ENCODE assay signal across 12 cellular contexts in the genomic region with DNA sequence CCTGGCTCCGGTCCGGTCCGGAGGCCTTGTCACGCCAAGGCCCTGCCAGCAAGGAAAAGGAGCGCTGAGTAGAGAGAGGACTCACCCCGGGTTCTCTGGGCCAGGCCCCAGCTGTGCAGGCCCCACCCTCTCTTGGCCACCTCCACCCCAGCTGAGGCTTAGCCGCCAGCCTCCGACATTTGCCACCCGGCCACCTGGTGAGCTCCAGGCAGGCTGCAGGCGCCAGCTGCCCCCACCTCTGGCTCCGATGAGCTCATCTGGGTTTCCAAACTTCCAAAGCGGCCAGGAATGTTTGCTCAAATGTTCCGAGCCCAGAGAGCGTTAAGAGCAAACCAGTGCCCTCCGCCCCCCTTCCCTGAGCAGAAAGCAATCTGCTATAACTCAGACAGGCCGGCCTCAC. TPM values are rescaled to one million over a fixed set of nuclear protein-coding genes. Genes with fewer than 3 reads are reported as not detected.
DNase-seq lines count a peak whose midpoint lies in the region; ATAC-seq, FAIRE-seq and TF ChIP-seq lines count a peak whose summit lies in the region.
"Had no signal": no experiment of that assay in that cellular context is flagged by ENCODE, and none has a peak within 500 bp of the region (broad histone marks: within the 10 kb centered on the region; RNA-seq: fewer than 3 reads in every experiment).

No MANE protein-coding gene starts in this region.

- intact Hi-C loops in HepG2 (cut with micrococcal nuclease; ENCODE audit: unreplicated experiment) (no loop called here), thyroid gland (cut with DNase I) (no loop called here)
- intact Hi-C loops in CD8-positive, alpha-beta T cell (cut with DNase I, micrococcal nuclease): no loop called here

- no peaks in the 10 kb centered on the region for H3K27me3 Mint-ChIP-seq in chondrocyte (ENCODE audit: low read depth)
- peaks cover 12% of the 10 kb centered on the region for H3K27me3 Mint-ChIP-seq in CD8-positive, alpha-beta T cell (ENCODE audit: low read depth)

- H3K27me3 ChIP-seq in HepG2 (ENCODE audit: control insufficient read depth in 1 of 2, insufficient read depth in 2 of 2, low read length in 2 of 2) (peaks cover 4 to 60% of the 10 kb centered on the region in 2 experiments), thyroid gland (no peaks in the 10 kb centered on the region)
- H3K27me3 ChIP-seq in CD8-positive, alpha-beta T cell (ENCODE audit: insufficient read depth, low read length): no peaks in the 10 kb centered on the region

- H3K9ac ChIP-seq in HepG2 (ENCODE audit: insufficient read depth, low read depth, low read length): no peak overlapping the region

- no peaks in the 10 kb centered on the region for H3K36me3 Mint-ChIP-seq in chondrocyte (ENCODE audit: low read depth)
- H3K36me3 Mint-ChIP-seq in CD8-positive, alpha-beta T cell: no peaks in the 10 kb centered on the region
- H3K36me3 Mint-ChIP-seq: naive B cell had no signal

- no peaks in the 10 kb centered on the region for H4K20me1 ChIP-seq in HepG2 (ENCODE audit: insufficient read depth, low read length)

- CTCF ChIA-PET in HepG2 (lab: Yijun Ruan, JAX; ENCODE audit: low intra/inter-chr PET ratio, low total read pairs): no interaction called here
- CTCF ChIA-PET in CD8-positive, alpha-beta T cell (lab: Charles Lee): no interaction called here

- H3K4me1 Mint-ChIP-seq in chondrocyte (ENCODE audit: low read depth): peaks cover 36% of the 10 kb centered on the region
- H3K4me1 Mint-ChIP-seq in CD8-positive, alpha-beta T cell (ENCODE audit: low read depth): no peaks in the 10 kb centered on the region
- H3K4me1 Mint-ChIP-seq: naive B cell had no signal

- peak; percentile 12 for TF ChIP-seq CTCF in chondrocyte (IDR thresholded peaks at IDR 0.05)
- no peak for TF ChIP-seq CTCF in HepG2 (CRISPR knock-in tag; IDR thresholded peaks at IDR 0.05)
- TF ChIP-seq CTCF in thyroid gland (IDR thresholded peaks at IDR 0.05): no peak
- no peak for TF ChIP-seq CTCF in CD8-positive, alpha-beta T cell (IDR thresholded peaks at IDR 0.05)

- DNase-seq in NCI-H1417 (lab: John Stamatoyannopoulos, UW) (peak in 2 of 3 experiments; percentile 8 to 30), NCI-H1417 treated with DMSO at 0.1 percent for 48 hours (lab: John Stamatoyannopoulos, UW) (no peak), chondrocyte (ENCODE audit: low spot score) (peak; percentile 93), HepG2 (ENCODE audit: low spot score) (peak; percentile 40), thyroid gland (peak; percentile 41 to 42), occipital lobe (lab: John Stamatoyannopoulos, UW) (no peak)
- no peak for DNase-seq in CD8-positive, alpha-beta T cell
- DNase-seq: 8988T; activated CD8-positive, alpha-beta memory T cell treated with anti-CD3 and anti-CD28 coated beads for 24 hours; effector CD4-positive, alpha-beta T cell; naive B cell had no signal

- in situ Hi-C loops in HepG2 (cut with HindIII; ENCODE audit: extremely low pct_ligation_motif_present, low pct_unique_long_range_greater_than_20kb): loop anchor here (25.0 kb wide), 1 partner anchor 1048 kb away; no protein-coding TSS in a partner anchor

- no peak for TF ChIP-seq RAD21 in HepG2 (CRISPR knock-in tag; IDR thresholded peaks at IDR 0.05)

- TF ChIP-seq POLR2A in HepG2 (IDR thresholded peaks at IDR 0.05; ENCODE audit: insufficient read depth in 1 of 2, low read depth in 2 of 2, low read length in 2 of 2): no peak
- TF ChIP-seq POLR2A in thyroid gland (IDR thresholded peaks at IDR 0.05): no peak

- no TSS peak for BruUV-seq in HepG2 (replicated peaks; lab: Mats Ljungman, UMichigan)

- no peak overlapping the region for H2AFZ ChIP-seq in HepG2 (ENCODE audit: low read length)

- peak overlapping the region; percentile 85 for H3K27ac Mint-ChIP-seq in chondrocyte (ENCODE audit: unreplicated experiment)
- no peak overlapping the region for H3K27ac Mint-ChIP-seq in CD8-positive, alpha-beta T cell

- no peak overlapping the region for H3K4me3 Mint-ChIP-seq in chondrocyte (ENCODE audit: unreplicated experiment)
- H3K4me3 Mint-ChIP-seq in CD8-positive, alpha-beta T cell: no peak overlapping the region
- H3K4me3 Mint-ChIP-seq: naive B cell had no signal

- H3K9me3 Mint-ChIP-seq in chondrocyte (ENCODE audit: low read depth): no peaks in the 10 kb centered on the region
- H3K9me3 Mint-ChIP-seq in CD8-positive, alpha-beta T cell: no peaks in the 10 kb centered on the region

- no peaks in the 10 kb centered on the region for H3K9me3 ChIP-seq in HepG2 (ENCODE audit: low read length)
- H3K9me3 ChIP-seq in thyroid gland: no peaks in the 10 kb centered on the region
- H3K9me3 ChIP-seq in CD8-positive, alpha-beta T cell (ENCODE audit: low read length): no peaks in the 10 kb centered on the region

- H3K79me2 ChIP-seq in HepG2 (ENCODE audit: insufficient read depth, low read length): no peaks in the 10 kb centered on the region

- POLR2A ChIA-PET in HepG2 (lab: Yijun Ruan, JAX): no interaction called here
- POLR2A ChIA-PET in CD8-positive, alpha-beta T cell (lab: Charles Lee): no interaction called here

- H3K27ac ChIP-seq in HepG2 (ENCODE audit: extremely low read length, insufficient read depth, low read length): no peak overlapping the region
- H3K27ac ChIP-seq in thyroid gland: peak overlapping the region in 1 of 3 donors; percentile 56
- no peak overlapping the region for H3K27ac ChIP-seq in CD8-positive, alpha-beta T cell (ENCODE audit: low read depth, low read length)

- TF ChIP-seq EP300 in HepG2 (IDR thresholded peaks at IDR 0.05; ENCODE audit: low read depth in 2 of 2, low read length in 2 of 2) (no peak), HepG2 (CRISPR knock-in tag; IDR thresholded peaks at IDR 0.05; ENCODE audit: borderline replicate concordance) (no peak)

- peak; percentile 65 for ATAC-seq in HepG2
- no peak for ATAC-seq in CD8-positive, alpha-beta T cell
- no peak for ATAC-seq in GM21737 (IDR thresholded peaks at IDR 0.05; ENCODE audit: unreplicated experiment)

- no CpG with 5 or more reads among the region's 16 CpGs for WGBS in HepG2 (ENCODE audit: low lambda C conversion rate)
- WGBS in thyroid gland, 2 donors: 61 to 71% methylated on average over 4 to 10 of the region's 16 CpGs

- peak overlapping the region; percentile 15; the same call in 1 of the 2 replicates for H3K4me2 ChIP-seq in HepG2 (ENCODE audit: low read depth, low read length)

- H3K36me3 ChIP-seq in HepG2 (replicated peaks in 1 of 2; ENCODE audit: control insufficient read depth in 1 of 2, insufficient read depth in 2 of 2, low read length in 2 of 2) (no peaks in the 10 kb centered on the region), thyroid gland (no peaks in the 10 kb centered on the region)
- no peaks in the 10 kb centered on the region for H3K36me3 ChIP-seq in CD8-positive, alpha-beta T cell (ENCODE audit: insufficient read depth, low read length)

- H3K4me1 ChIP-seq in HepG2 (ENCODE audit: insufficient read depth, low read length) (peaks cover 12% of the 10 kb centered on the region), thyroid gland (peaks cover 0 to 12% of the 10 kb centered on the region in 2 donors)
- H3K4me1 ChIP-seq in CD8-positive, alpha-beta T cell (ENCODE audit: insufficient read depth, low read length): no peaks in the 10 kb centered on the region

- H3K4me3 ChIP-seq in HepG2 (replicated peaks in 1 of 3; ENCODE audit: insufficient read depth in 1 of 3, low read depth in 2 of 3, low read length in 3 of 3) (peak overlapping the region in 1 of 3 experiments; percentile 13; a peak in 1 of 6 replicates), thyroid gland (replicated peaks in 1 of 3) (no peak overlapping the region)
- no peak overlapping the region for H3K4me3 ChIP-seq in CD8-positive, alpha-beta T cell (ENCODE audit: low read depth, low read length)

- FAIRE-seq in HepG2 (lab: Jason Lieb, UNC): no peak

RNA-seq across cellular contexts. Expression of a gene that starts 9.0 kb away (rescaled TPM):
- total RNA-seq in chondrocyte: 119 to 156 TPM (median 121 TPM) in 3 replicates
- total RNA-seq in HepG2 (2016; rRNA removed; fragmentation: Illumina TruSeq; extraction: Trizol): not detected in 2 replicates
- not detected in 2 replicates for total RNA-seq in HepG2 (2016; cell fraction: cytosol; rRNA removed; fragmentation: Illumina TruSeq; extraction: Trizol; ENCODE audit: low read depth)
- total RNA-seq in HepG2 (2016; cell fraction: insoluble cytoplasmic fraction; rRNA removed; fragmentation: Illumina TruSeq; extraction: Trizol): 0.02 TPM in 1 of 2 replicates, not detected in the other
- not detected in 2 replicates for total RNA-seq in HepG2 (2016; cell fraction: membrane; rRNA removed; fragmentation: Illumina TruSeq; extraction: Trizol)
- total RNA-seq in HepG2 (2016; cell fraction: nucleus; rRNA removed; fragmentation: Illumina TruSeq; extraction: Trizol): not detected in 2 replicates
- 0.01 and 0.09 TPM in 2 replicates for polyA plus RNA-seq in HepG2 (2011; rRNA removed)
- polyA plus RNA-seq in HepG2 (2011; cell fraction: cytosol; rRNA removed): 0.01 and 0.03 TPM in 2 replicates
- 0.03 and 0.05 TPM in 2 replicates for polyA plus RNA-seq in HepG2 (2011; cell fraction: nucleus; rRNA removed)
- polyA plus RNA-seq in HepG2 (2012): 0.03 and 0.04 TPM in 2 replicates
- not detected in 2 replicates for polyA plus RNA-seq in HepG2 (2016; cell fraction: cytosol; fragmentation: Illumina TruSeq; extraction: Trizol; ENCODE audit: low read depth)
- polyA plus RNA-seq in HepG2 (2016; cell fraction: insoluble cytoplasmic fraction; fragmentation: Illumina TruSeq; extraction: Trizol; ENCODE audit: low read depth): not detected in 2 replicates
- polyA plus RNA-seq in HepG2 (2016; cell fraction: membrane; fragmentation: Illumina TruSeq; extraction: Trizol; ENCODE audit: low read depth): not detected in 2 replicates
- 0.11 TPM in 1 of 2 replicates, not detected in the other for polyA plus RNA-seq in HepG2 (2016; cell fraction: nucleus; fragmentation: Illumina TruSeq; extraction: Trizol; ENCODE audit: insufficient read depth, low read depth)
- polyA minus RNA-seq in HepG2 (2011; rRNA and poly(A)+ RNA removed; ENCODE audit: low replicate concordance): 0.44 and 10.0 TPM in 2 replicates
- not detected in 2 replicates for polyA minus RNA-seq in HepG2 (2011; cell fraction: cytosol; rRNA and poly(A)+ RNA removed)
- under 0.01 and 0.13 TPM in 2 replicates for polyA minus RNA-seq in HepG2 (2011; cell fraction: nucleus; rRNA and poly(A)+ RNA removed)
- 1 to 10 TPM; 2.5 to 4.5 (median 2.9) TPM for total RNA-seq in thyroid gland
- 24.8 TPM for total RNA-seq in occipital lobe
- total RNA-seq in CD8-positive, alpha-beta T cell: under 1 TPM; 0.36 to 0.38 TPM

Comparison
In these comparisons a context has a peak if more than half of its experiments do, and no peak if none do; other contexts are left out.
1. DNase-seq: peak in NCI-H1417 (2 of 3), chondrocyte (single experiment), HepG2 (single experiment) and thyroid gland (2 of 2); none in NCI-H1417 treated with DMSO at 0.1 percent for 48 hours (single experiment), occipital lobe (single experiment) and CD8-positive, alpha-beta T cell (0 of 7).